37 cellular contexts compared by ENCODE assay signal in the genomic region with DNA sequence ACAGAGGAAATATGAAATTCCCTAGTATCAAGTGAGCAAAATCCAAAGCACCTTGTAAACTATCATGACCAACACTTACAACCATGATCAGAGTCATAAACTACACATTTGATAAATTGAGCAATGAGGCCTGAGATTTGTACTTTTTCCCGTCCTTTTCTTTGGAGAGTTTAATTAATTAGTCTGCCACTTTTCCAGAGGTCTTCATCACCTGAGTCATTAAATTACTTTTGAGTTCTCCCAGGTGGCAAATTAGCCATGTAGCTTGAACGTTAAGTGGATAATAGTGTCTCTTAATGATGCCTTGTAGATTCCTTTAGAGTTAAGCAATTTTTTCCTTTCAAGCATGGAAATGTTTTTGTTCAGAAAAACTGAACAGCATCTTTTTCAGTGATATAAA.
"Had no signal": no experiment of that assay in that cellular context is flagged by ENCODE, and none has a peak within 500 bp of the region (broad histone marks: within the 10 kb centered on the region; RNA-seq: fewer than 3 reads in every experiment).

No MANE protein-coding gene starts in this region.

- H3K27ac ChIP-seq: adrenal gland, ascending aorta, breast epithelium, cardiac muscle cell, coronary artery, dorsolateral prefrontal cortex, esophagus muscularis mucosa, foreskin keratinocyte, gastrocnemius medialis, heart left ventricle, WERI-Rb-1 had no signal

- H3K9me3 Mint-ChIP-seq: activated B cell treated with CpG ODN at 0.5 μM for 24 hours; activated CD8-positive, alpha-beta T cell treated with anti-CD3 and anti-CD28 coated beads for 36 hours; dendritic cell treated with granulocyte-macrophage colony-stimulating factor and Interleukin-4, amounts not matched to agents 40 ng/mL and 50 ng/mL, for 4 days; T-helper 2 cell treated with Interferon-gamma antibody and Interleukin-4, amounts not matched to agents 5 μg/mL and 100 μg/mL, for 36 hours had no signal

- H3K27me3 Mint-ChIP-seq: activated B cell treated with CpG ODN at 0.5 μM for 24 hours; activated naive CD8-positive, alpha-beta T cell treated with anti-CD3 and anti-CD28 coated beads, Interleukin-2, amount 50 U/mL, for 24 hours; brain; dendritic cell treated with granulocyte-macrophage colony-stimulating factor and Interleukin-4, amounts not matched to agents 40 ng/mL and 50 ng/mL, for 4 days; T-helper 17 cell had no signal

- H3K27me3 ChIP-seq: adrenal gland, ascending aorta, breast epithelium, cardiac muscle cell, dorsolateral prefrontal cortex, esophagus muscularis mucosa, foreskin keratinocyte, gastrocnemius medialis, heart left ventricle had no signal

- H3K9me3 ChIP-seq: adrenal gland, breast epithelium, gastrocnemius medialis had no signal

- DNase-seq: activated B cell treated with CpG ODN at 0.5 μM for 24 hours; activated CD4-positive, alpha-beta T cell treated with anti-CD3 and anti-CD28 coated beads for 48 hours; activated CD4-positive, alpha-beta T cell treated with anti-CD3 and anti-CD28 coated beads, Interleukin-2, amount 50 U/mL, for 1 hour; activated CD4-positive, alpha-beta T cell treated with anti-CD3 and anti-CD28 coated beads, Interleukin-2, amount 50 U/mL, for 48 hours; activated CD8-positive, alpha-beta memory T cell treated with anti-CD3 and anti-CD28 coated beads for 24 hours; activated CD8-positive, alpha-beta T cell treated with anti-CD3 and anti-CD28 coated beads for 36 hours; activated effector memory CD4-positive, alpha-beta T cell treated with Interleukin-2 at 50 U/mL for 16 hours; activated gamma-delta T cell treated with Interleukin-2 at 50 U/mL for 16 hours; activated naive CD4-positive, alpha-beta T cell treated with anti-CD3 and anti-CD28 coated beads, Interleukin-2, amount 50 U/mL, for 16 hours; activated naive CD4-positive, alpha-beta T cell treated with Interleukin-2 at 50 U/mL for 16 hours; activated naive CD8-positive, alpha-beta T cell treated with anti-CD3 and anti-CD28 coated beads, Interleukin-2, amount 50 U/mL, for 24 hours; activated T-cell treated with anti-CD3 and anti-CD28 coated beads, Interleukin-2, amount 50 U/mL, for 4 hours; adrenal gland; central memory CD4-positive, alpha-beta T cell; cerebellar nuclear complex; dorsolateral prefrontal cortex; effector memory CD4-positive, alpha-beta T cell; endodermal cell; erythroblast; foreskin keratinocyte; gastrocnemius medialis; glutamatergic neuron; heart left ventricle; T-helper 1 cell; T-helper 17 cell; T1000; WERI-Rb-1 had no signal

- H3K4me1 ChIP-seq: adrenal gland, breast epithelium had no signal

- H3K4me3 ChIP-seq: adrenal gland, ascending aorta, breast epithelium, cardiac muscle cell, coronary artery, dorsolateral prefrontal cortex, esophagus muscularis mucosa, gastrocnemius medialis, heart left ventricle had no signal

- H3K36me3 ChIP-seq: adrenal gland, ascending aorta, breast epithelium, cardiac muscle cell, esophagus muscularis mucosa, gastrocnemius medialis, heart left ventricle, WERI-Rb-1 had no signal

- H3K4me1 Mint-ChIP-seq: activated B cell treated with CpG ODN at 0.5 μM for 24 hours; activated naive CD8-positive, alpha-beta T cell treated with anti-CD3 and anti-CD28 coated beads, Interleukin-2, amount 50 U/mL, for 24 hours; activated T-helper 17 cell treated with anti-CD3 and anti-CD28 coated beads, Interleukin-2, amount 50 U/mL, for 72 hours; endodermal cell; T-helper 17 cell had no signal

- H3K4me3 Mint-ChIP-seq: activated B cell treated with CpG ODN at 0.5 μM for 24 hours; activated CD8-positive, alpha-beta T cell treated with anti-CD3 and anti-CD28 coated beads for 36 hours; activated naive CD8-positive, alpha-beta T cell; activated naive CD8-positive, alpha-beta T cell treated with anti-CD3 and anti-CD28 coated beads, Interleukin-2, amount 50 U/mL, for 24 hours; activated T-cell treated with anti-CD3 and anti-CD28 coated beads, Interleukin-2, amount 50 U/mL, for 4 hours; activated T-helper 17 cell treated with anti-CD3 and anti-CD28 coated beads, Interleukin-2, amount 50 U/mL, for 72 hours; brain; dendritic cell treated with granulocyte-macrophage colony-stimulating factor and Interleukin-4, amounts not matched to agents 40 ng/mL and 50 ng/mL, for 4 days; endodermal cell; T-helper 17 cell; T-helper 2 cell treated with Interferon-gamma antibody and Interleukin-4, amounts not matched to agents 5 μg/mL and 100 μg/mL, for 36 hours had no signal

- H3K27ac Mint-ChIP-seq: activated B cell treated with CpG ODN at 0.5 μM for 24 hours; activated CD8-positive, alpha-beta T cell treated with anti-CD3 and anti-CD28 coated beads for 36 hours; activated naive CD8-positive, alpha-beta T cell; activated naive CD8-positive, alpha-beta T cell treated with anti-CD3 and anti-CD28 coated beads, Interleukin-2, amount 50 U/mL, for 24 hours; activated T-helper 17 cell treated with anti-CD3 and anti-CD28 coated beads, Interleukin-2, amount 50 U/mL, for 72 hours; brain; dendritic cell treated with granulocyte-macrophage colony-stimulating factor and Interleukin-4, amounts not matched to agents 40 ng/mL and 50 ng/mL, for 4 days; endodermal cell; T-helper 17 cell; T-helper 2 cell treated with Interferon-gamma antibody and Interleukin-4, amounts not matched to agents 5 μg/mL and 100 μg/mL, for 36 hours had no signal
